Comparison of ENCODE assay signal across 7 cellular contexts in genomic region chr15:40105517-40106202, GRCh38. TPM values are rescaled to one million over a fixed set of nuclear protein-coding genes. Genes with fewer than 3 reads are reported as not detected.
DNase-seq lines count a peak whose midpoint lies in the region; ATAC-seq, FAIRE-seq and TF ChIP-seq lines count a peak whose summit lies in the region.

No MANE protein-coding gene starts in this region.

- H3K4me1 Mint-ChIP-seq in T-helper 1 cell treated with Interleukin-12 subunit alpha and Interleukin-12 subunit beta and Interleukin-4 antibody, amounts not matched to agents 30 μg/mL and 1 μg/mL, for 36 hours (ENCODE audit: low read depth), result peaks cover 58% of the 10 kb centered on the region

- no peak for TF ChIP-seq CTCF in stomach (IDR thresholded peaks at IDR 0.05)
- no peak for TF ChIP-seq CTCF in kidney (IDR thresholded peaks at IDR 0.05; ENCODE audit: borderline replicate concordance, extremely low read depth, insufficient read depth)

- no peak for FAIRE-seq in kidney (lab: Jason Lieb, UNC)

- H3K27me3 Mint-ChIP-seq in T-helper 1 cell treated with Interleukin-12 subunit alpha and Interleukin-12 subunit beta and Interleukin-4 antibody, amounts not matched to agents 30 μg/mL and 1 μg/mL, for 36 hours (ENCODE audit: low read depth), result peaks cover 9% of the 10 kb centered on the region

- H3K4me3 Mint-ChIP-seq in T-helper 1 cell treated with Interleukin-12 subunit alpha and Interleukin-12 subunit beta and Interleukin-4 antibody, amounts not matched to agents 30 μg/mL and 1 μg/mL, for 36 hours, result peak overlapping the region; percentile 63

- no peak for TF ChIP-seq EP300 in stomach (IDR thresholded peaks at IDR 0.05)

- H3K4me3 ChIP-seq in stomach, result peak overlapping the region in 2 of 4 donors; percentile 5 to 10
- H3K4me3 ChIP-seq in kidney (ENCODE audit: low read length in 2 of 2), result no peak overlapping the region

- H3K9me3 Mint-ChIP-seq in T-helper 1 cell treated with Interleukin-12 subunit alpha and Interleukin-12 subunit beta and Interleukin-4 antibody, amounts not matched to agents 30 μg/mL and 1 μg/mL, for 36 hours, result no peaks in the 10 kb centered on the region

- H3K4me1 ChIP-seq in stomach, result peaks cover 73 to 84% (median 83%) of the 10 kb centered on the region in 4 donors
- peaks cover 38 to 60% of the 10 kb centered on the region in 2 donors for H3K4me1 ChIP-seq in kidney (ENCODE audit: control insufficient read depth in 1 of 2, insufficient read depth in 1 of 2, low read depth in 1 of 2, low read length in 2 of 2)

- peaks cover 15% of the 10 kb centered on the region for H3K36me3 Mint-ChIP-seq in T-helper 1 cell treated with Interleukin-12 subunit alpha and Interleukin-12 subunit beta and Interleukin-4 antibody, amounts not matched to agents 30 μg/mL and 1 μg/mL, for 36 hours (ENCODE audit: low read depth)

- 63 to 86% (median 67%) methylated on average over 4 to 9 of the region's 9 CpGs for WGBS in stomach, 5 donors

- DNase-seq in GM19238 (ENCODE audit: insufficient read length, low spot score), result peak; percentile 62
- DNase-seq in stomach, result no peak
- DNase-seq in kidney, result no peak
- DNase-seq in NCI-H1105 treated with DMSO at 0.1 percent for 48 hours (lab: John Stamatoyannopoulos, UW), result no peak

- TF ChIP-seq POLR2A in stomach (IDR thresholded peaks at IDR 0.05), result no peak

- H3K27ac Mint-ChIP-seq in T-helper 1 cell treated with Interleukin-12 subunit alpha and Interleukin-12 subunit beta and Interleukin-4 antibody, amounts not matched to agents 30 μg/mL and 1 μg/mL, for 36 hours, result peak overlapping the region; percentile 75

- H3K27ac ChIP-seq in layer of hippocampus (ENCODE audit: low read depth, low read length) (peak overlapping the region; percentile 1), stomach (peak overlapping the region; percentile 79 to 94 (median 90)), kidney (ENCODE audit: low read depth in 2 of 2, low read length in 2 of 2) (no peak overlapping the region)

- H3K36me3 ChIP-seq in stomach, result no peaks in the 10 kb centered on the region
- no peaks in the 10 kb centered on the region for H3K36me3 ChIP-seq in kidney (ENCODE audit: control insufficient read depth in 1 of 2, insufficient read depth in 2 of 2, low read length in 2 of 2)

- intact Hi-C loops in stomach (cut with DNase I; ENCODE audit: low total_unique reads), result no loop called here
- intact Hi-C loops in kidney (cut with DNase I), result no loop called here

- no peaks in the 10 kb centered on the region for H3K9me3 ChIP-seq in stomach
- no peaks in the 10 kb centered on the region for H3K9me3 ChIP-seq in kidney (ENCODE audit: control insufficient read depth in 1 of 2, low read length in 2 of 2)

- H3K27me3 ChIP-seq in layer of hippocampus (ENCODE audit: control insufficient read depth, insufficient read depth, low read length) (no peaks in the 10 kb centered on the region), stomach (no peaks in the 10 kb centered on the region)

- no peak for ATAC-seq in HG03354 (IDR thresholded peaks at IDR 0.05; ENCODE audit: poor library complexity, severe bottlenecking, unreplicated experiment)

- H3K9ac ChIP-seq in kidney (ENCODE audit: low read length in 2 of 2), result peak overlapping the region in 1 of 2 donors; percentile 70

RNA-seq across cellular contexts. Expression of gene BMF, which starts 3.0 kb away (rescaled TPM):
- 10 to 100 TPM in 3 of 5 donors, 1 to 10 TPM in 2; 2.2 to 11.7 (median 10.7) TPM for total RNA-seq in stomach
- 1 to 10 TPM; 3.8 to 6.5 (median 5.1) TPM for polyA plus RNA-seq in stomach
- 19.7 TPM for total RNA-seq in kidney
- polyA plus RNA-seq in kidney (ENCODE audit: insufficient read depth, low read depth, low replicate concordance), result 3.6 TPM

RNA-seq across cellular contexts. Expression of gene BUB1B, which starts 55.2 kb away (rescaled TPM):
- total RNA-seq in stomach (10 to 100 TPM in 1 of 5 donors, 1 to 10 TPM in 4; 1.8 to 25.0 (median 4.6) TPM), kidney (0.94 TPM)
- polyA plus RNA-seq in stomach (1 to 10 TPM; 1.6 to 5.6 (median 2.6) TPM), kidney (ENCODE audit: insufficient read depth, low read depth, low replicate concordance) (0.69 TPM)

Comparison
In these comparisons a context has a peak if more than half of its experiments do, and no peak if none do; other contexts are left out.
1. H3K27ac ChIP-seq: peak in layer of hippocampus (single experiment) and stomach (5 of 5); none in kidney (0 of 2).